In genomic region chr18:3305354-3305762, GRCh38 we compare ENCODE assay signal across 8 cellular contexts. TPM values are rescaled to one million over a fixed set of nuclear protein-coding genes. Genes with fewer than 3 reads are reported as not detected.
DNase-seq lines count a peak whose midpoint lies in the region; ATAC-seq and TF ChIP-seq lines count a peak whose summit lies in the region.

No MANE protein-coding gene starts in this region.

- no peak overlapping the region for H4K5ac ChIP-seq in H9 (ENCODE audit: insufficient read length, low read depth, low read length)

- POLR2A ChIA-PET in activated CD4-positive, alpha-beta T cell treated with anti-CD3 and anti-CD28 coated beads, Interleukin-2, amount 10 ng/mL, durations not matched to agents 7 days and 5 days (lab: Charles Lee) = no interaction called here

- no peaks in the 10 kb centered on the region for H3K79me2 ChIP-seq in H9 (ENCODE audit: insufficient read depth, low read length)

- no peak overlapping the region for H3K9ac ChIP-seq in H9 (ENCODE audit: extremely low read depth, insufficient read length, low read length)

- no peak overlapping the region for H2BK15ac ChIP-seq in H9 (ENCODE audit: low read depth, low read length)

- H3K36me3 Mint-ChIP-seq in activated CD4-positive, alpha-beta T cell treated with anti-CD3 and anti-CD28 coated beads, Interleukin-2, amount 10 ng/mL, durations not matched to agents 7 days and 5 days (ENCODE audit: low read depth) = no peaks in the 10 kb centered on the region
- H3K36me3 Mint-ChIP-seq in H9 (ENCODE audit: insufficient read depth in 1 of 3, low read depth in 3 of 3) = peaks cover 0 to 4% (median 0%) of the 10 kb centered on the region in 3 experiments; a peak in 2 of 7 replicates

- no peak overlapping the region for H3T11ph ChIP-seq in H9 (ENCODE audit: low read length)

- no peak overlapping the region for H3K27ac ChIP-seq in H9 (ENCODE audit: insufficient read length, low read depth, low read length)

- H2BK5ac ChIP-seq in H9 (ENCODE audit: insufficient read length, low read length) = no peak overlapping the region

- peak overlapping the region; percentile 37 for H3K27ac Mint-ChIP-seq in activated CD4-positive, alpha-beta T cell treated with anti-CD3 and anti-CD28 coated beads, Interleukin-2, amount 10 ng/mL, durations not matched to agents 7 days and 5 days
- H3K27ac Mint-ChIP-seq in H9 = no peak overlapping the region

- no peak overlapping the region for H2BK12ac ChIP-seq in H9 (ENCODE audit: insufficient read length, low read depth, low read length)

- no peaks in the 10 kb centered on the region for H3K79me1 ChIP-seq in H9 (ENCODE audit: insufficient read depth, low read depth, low read length, poor library complexity, severe bottlenecking)

- H3K4me1 ChIP-seq in H9 (ENCODE audit: insufficient read depth, low read length) = peaks cover 6% of the 10 kb centered on the region; the same call in 1 of the 2 replicates

- peaks cover 23% of the 10 kb centered on the region for H3K27me3 Mint-ChIP-seq in activated CD4-positive, alpha-beta T cell treated with anti-CD3 and anti-CD28 coated beads, Interleukin-2, amount 10 ng/mL, durations not matched to agents 7 days and 5 days
- H3K27me3 Mint-ChIP-seq in H9 (ENCODE audit: low read depth) = no peaks in the 10 kb centered on the region

- no peak overlapping the region for H2BK20ac ChIP-seq in H9 (ENCODE audit: low read depth, low read length, poor library complexity, severe bottlenecking)

- no peaks in the 10 kb centered on the region for H3K23me2 ChIP-seq in H9 (ENCODE audit: insufficient read length, low read depth, low read length, poor library complexity, severe bottlenecking)

- no peak overlapping the region for H2AK5ac ChIP-seq in H9 (ENCODE audit: insufficient read length, low read length)

- no peaks in the 10 kb centered on the region for H3K9me3 Mint-ChIP-seq in activated CD4-positive, alpha-beta T cell treated with anti-CD3 and anti-CD28 coated beads, Interleukin-2, amount 10 ng/mL, durations not matched to agents 7 days and 5 days
- H3K9me3 Mint-ChIP-seq in H9 = no peaks in the 10 kb centered on the region

- H4K20me1 ChIP-seq in H9 (ENCODE audit: control insufficient read depth, insufficient read depth, insufficient read length) = no peaks in the 10 kb centered on the region

- no peak for TF ChIP-seq CTCF in H9 (conservative IDR thresholded peaks at IDR 0.05)

- no peak overlapping the region for H2BK120ac ChIP-seq in H9 (ENCODE audit: low read depth, low read length, poor library complexity, severe bottlenecking)

- no peak overlapping the region for H2AFZ ChIP-seq in H9 (ENCODE audit: low read length)

- ATAC-seq in HG03439 (IDR thresholded peaks at IDR 0.05; ENCODE audit: unreplicated experiment) (peak; percentile 59), HG02981 (IDR thresholded peaks at IDR 0.05; ENCODE audit: unreplicated experiment) (no peak)

- no peaks in the 10 kb centered on the region for H3K27me3 ChIP-seq in H9 (ENCODE audit: insufficient read depth, low read length)

- H3K4me1 Mint-ChIP-seq in activated CD4-positive, alpha-beta T cell treated with anti-CD3 and anti-CD28 coated beads, Interleukin-2, amount 10 ng/mL, durations not matched to agents 7 days and 5 days = peaks cover 13% of the 10 kb centered on the region
- H3K4me1 Mint-ChIP-seq in H9 = peaks cover 13% of the 10 kb centered on the region in 2 experiments

- H3K4me3 Mint-ChIP-seq in activated CD4-positive, alpha-beta T cell treated with anti-CD3 and anti-CD28 coated beads, Interleukin-2, amount 10 ng/mL, durations not matched to agents 7 days and 5 days = no peak overlapping the region
- no peak overlapping the region for H3K4me3 Mint-ChIP-seq in H9

- WGBS in H9 (ENCODE audit: extremely low coverage, insufficient read length, low lambda C conversion rate) = no CpG with 5 or more reads among the region's 7 CpGs

- H3K4me2 ChIP-seq in H9 (ENCODE audit: insufficient read depth, insufficient read length, low read length) = no peak overlapping the region

- H3K9me3 ChIP-seq in H9 (ENCODE audit: control insufficient read depth, low read depth, low read length) = no peaks in the 10 kb centered on the region

- H3K18ac ChIP-seq in H9 (ENCODE audit: insufficient read length, low read depth, low read length) = no peak overlapping the region

- no peak overlapping the region for H3K4ac ChIP-seq in H9 (ENCODE audit: low read depth, low read length)

- DNase-seq in AG20443 (ENCODE audit: low spot score) (peak; percentile 92), fibroblast of the conjunctiva (ENCODE audit: low read depth) (peak; percentile 86), ureter (ENCODE audit: low spot score) (peak; percentile 55), cerebellar nuclear complex (lab: John Stamatoyannopoulos, UW) (no peak), H9 (no peak)
- DNase-seq in activated CD4-positive, alpha-beta T cell treated with anti-CD3 and anti-CD28 coated beads, Interleukin-2, amount 10 ng/mL, durations not matched to agents 7 days and 5 days = peak; percentile 52

- no peak overlapping the region for H4K8ac ChIP-seq in H9 (replicated peaks; ENCODE audit: insufficient read length, low read depth, low read length)

- H3K23ac ChIP-seq in H9 (ENCODE audit: insufficient read length, low read depth, low read length) = no peak overlapping the region

- no peak overlapping the region for H3K56ac ChIP-seq in H9 (ENCODE audit: insufficient read length, low read depth, low read length)

- no peak overlapping the region for H3K14ac ChIP-seq in H9 (ENCODE audit: insufficient read depth, low read length)

- H4K91ac ChIP-seq in H9 (ENCODE audit: insufficient read length, low read depth, low read length) = no peak overlapping the region

- CTCF ChIA-PET in activated CD4-positive, alpha-beta T cell treated with anti-CD3 and anti-CD28 coated beads, Interleukin-2, amount 10 ng/mL, durations not matched to agents 7 days and 5 days (lab: Charles Lee) = interaction anchor here (2.4 kb wide), 1 partner anchor 8 kb away, joined by 12 read pairs; no protein-coding TSS in a partner anchor

RNA-seq across cellular contexts. Expression of gene MYL12B, which starts 43.4 kb away (rescaled TPM):
- 100 to 1,000 TPM; 351 to 395 TPM for total RNA-seq in activated CD4-positive, alpha-beta T cell treated with anti-CD3 and anti-CD28 coated beads, Interleukin-2, amount 10 ng/mL, durations not matched to agents 7 days and 5 days
- 372 TPM for total RNA-seq in ureter
- total RNA-seq in H9 (2021) = 166 and 180 TPM in 2 replicates

RNA-seq across cellular contexts. Expression of gene MYL12A, which starts 57.8 kb away (rescaled TPM):
- 1,000 to 10,000 TPM in 1 of 2 experiments, 100 to 1,000 TPM in 1; 944 to 1,045 TPM for total RNA-seq in activated CD4-positive, alpha-beta T cell treated with anti-CD3 and anti-CD28 coated beads, Interleukin-2, amount 10 ng/mL, durations not matched to agents 7 days and 5 days
- total RNA-seq in ureter (299 TPM), H9 (2021) (279 and 284 TPM in 2 replicates)

Comparison
In these comparisons a context has a peak if more than half of its experiments do, and no peak if none do; other contexts are left out.
1. DNase-seq: peak in AG20443 (single experiment), activated CD4-positive, alpha-beta T cell treated with anti-CD3 and anti-CD28 coated beads, Interleukin-2, amount 10 ng/mL, durations not matched to agents 7 days and 5 days (single experiment), fibroblast of the conjunctiva (single experiment) and ureter (single experiment); none in cerebellar nuclear complex (0 of 2) and H9 (single experiment).